In the genomic region with DNA sequence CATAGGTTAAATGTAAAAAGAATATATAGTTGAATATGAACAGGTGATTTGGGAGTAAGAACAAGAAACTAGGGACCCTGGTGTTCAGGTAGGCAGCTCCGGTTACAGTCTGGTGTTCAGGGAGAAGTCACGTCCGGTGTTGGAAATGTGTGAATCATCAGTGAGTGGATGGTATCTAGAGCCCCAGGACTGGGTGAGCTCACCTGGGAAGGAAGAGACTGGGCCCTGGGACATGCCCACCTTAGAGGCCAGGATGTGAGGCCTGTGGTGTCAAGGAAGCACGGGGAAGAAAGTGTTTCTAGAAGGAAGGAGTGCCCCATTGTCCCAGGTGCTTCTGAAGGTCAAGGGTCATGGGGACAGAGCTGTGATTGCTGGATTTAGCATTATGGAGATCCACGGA, we compare ENCODE assay signal across 29 cellular contexts. TPM values are rescaled to one million over a fixed set of nuclear protein-coding genes. Genes with fewer than 3 reads are reported as not detected.
A peak's percentile ranks its signal among the peaks of the same experiment; 100 is the strongest.
DNase-seq lines count a peak whose midpoint lies in the region; ATAC-seq and TF ChIP-seq lines count a peak whose summit lies in the region.
"Had no signal": no experiment of that assay in that cellular context is flagged by ENCODE, and none has a peak within 500 bp of the region (broad histone marks: within the 10 kb centered on the region; RNA-seq: fewer than 3 reads in every experiment).

No MANE protein-coding gene starts in this region.

- TF ChIP-seq CTCF in PC-3 (conservative IDR thresholded peaks at IDR 0.05; ENCODE audit: low read depth, low read length) (no peak), suprapubic skin (IDR thresholded peaks at IDR 0.05) (no peak), gastroesophageal sphincter (IDR thresholded peaks at IDR 0.05) (no peak)

- CTCF ChIA-PET in PC-3 (lab: Charles Lee) = interaction anchor here (1.2 kb wide), 1 partner anchor 26 kb away, joined by 4 read pairs; no protein-coding TSS in a partner anchor

- peak overlapping the region; percentile 98 for H3K4me2 ChIP-seq in PC-3 (ENCODE audit: low read length)
- H3K4me2 ChIP-seq: BLaER1 treated with 17β-estradiol and CSF1 and Interleukin-3, amounts not matched to agents 10 nM and 100 nM had no signal

- peak; percentile 85 for DNase-seq in HPDE6-E6E7 (ENCODE audit: extremely low spot score)
- peak; percentile 88 for DNase-seq in PC-3
- peak; percentile 24 to 32 for DNase-seq in suprapubic skin (ENCODE audit: low spot score in 2 of 2)
- DNase-seq in substantia nigra (lab: John Stamatoyannopoulos, UW) = no peak
- DNase-seq: activated CD4-positive, alpha-beta memory T cell treated with anti-CD3 and anti-CD28 coated beads for 36 hours; activated CD4-positive, alpha-beta T cell treated with anti-CD3 and anti-CD28 coated beads for 1 hour; activated naive CD4-positive, alpha-beta T cell treated with anti-CD3 and anti-CD28 coated beads, Interleukin-2, amount 10 ng/mL, durations not matched to agents 7 days and 5 days; adrenal gland; cerebellar nuclear complex; DMS79; H7; MG63; NCI-H1105; NCI-H187; NCI-H526; pancreas; SIG-M5; small intestine; stimulated activated naive CD4-positive, alpha-beta T cell treated with Interleukin-2 at 50 U/mL for 16 hours had no signal

- H3K4me1 ChIP-seq in PC-3 (ENCODE audit: insufficient read depth, low read length) = peaks cover 56% of the 10 kb centered on the region
- H3K4me1 ChIP-seq in esophagus (ENCODE audit: control insufficient read depth in 2 of 2, insufficient read depth in 2 of 2, low read length in 1 of 2) = peaks cover 6 to 13% of the 10 kb centered on the region in 2 donors
- peaks cover 51% of the 10 kb centered on the region for H3K4me1 ChIP-seq in suprapubic skin
- H3K4me1 ChIP-seq in gastroesophageal sphincter = peaks cover 0 to 16% (median 8%) of the 10 kb centered on the region in 3 donors

- intact Hi-C loops in PC-3 (cut with micrococcal nuclease) = loop anchor here (2.0 kb wide), 1 partner anchor 17 kb away; no protein-coding TSS in a partner anchor

- TF ChIP-seq POLR2A in suprapubic skin (IDR thresholded peaks at IDR 0.05) = no peak
- no peak for TF ChIP-seq POLR2A in gastroesophageal sphincter (IDR thresholded peaks at IDR 0.05)

- no peaks in the 10 kb centered on the region for H3F3A ChIP-seq in PC-3 (ENCODE audit: low read length, unreplicated experiment)

- no TSS peak for BruUV-seq in PC-3 (replicated peaks; lab: Mats Ljungman, UMichigan)

- peak overlapping the region; percentile 93 for H3K9ac ChIP-seq in PC-3 (ENCODE audit: low read length)
- H3K9ac ChIP-seq: BLaER1 treated with 17β-estradiol and CSF1 and Interleukin-3, amounts not matched to agents 10 nM and 100 nM had no signal

- peaks cover 46% of the 10 kb centered on the region for H3K79me2 ChIP-seq in PC-3 (ENCODE audit: low read length)

- H2AFZ ChIP-seq in PC-3 (ENCODE audit: low read length) = no peak overlapping the region

- H3K27ac ChIP-seq in PC-3 (ENCODE audit: low read length) (peak overlapping the region; percentile 94), esophagus (ENCODE audit: low read depth in 2 of 2, low read length in 1 of 2) (peak overlapping the region; percentile 13 to 20), suprapubic skin (peak overlapping the region; percentile 97), substantia nigra (ENCODE audit: low read depth, low read length, poor library complexity, severe bottlenecking) (no peak overlapping the region), gastroesophageal sphincter (no peak overlapping the region)
- H3K27ac ChIP-seq: adrenal gland; BLaER1 treated with 17β-estradiol and CSF1 and Interleukin-3, amounts not matched to agents 10 nM and 100 nM; pancreas; thoracic aorta; vagina had no signal

- 59 to 70% methylated on average over 5 of the region's 5 CpGs for WGBS in esophagus, 2 donors
- 55% methylated on average over 5 of the region's 5 CpGs for WGBS in suprapubic skin
- WGBS in gastroesophageal sphincter (ENCODE audit: low coverage in 1 of 2), 2 donors = 63 to 94% methylated on average over 3 to 5 of the region's 5 CpGs

- TF ChIP-seq EP300 in suprapubic skin (IDR thresholded peaks at IDR 0.05) = no peak
- no peak for TF ChIP-seq EP300 in gastroesophageal sphincter (IDR thresholded peaks at IDR 0.05)

- H3K27me3 ChIP-seq in PC-3 (ENCODE audit: low read length) (no peaks in the 10 kb centered on the region), esophagus (ENCODE audit: control insufficient read depth in 1 of 2, insufficient read depth in 2 of 2, low read length in 2 of 2) (no peaks in the 10 kb centered on the region), suprapubic skin (peaks cover 22% of the 10 kb centered on the region), gastroesophageal sphincter (peaks cover 89% of the 10 kb centered on the region)
- H3K27me3 ChIP-seq: pancreas, vagina had no signal

- POLR2A ChIA-PET in PC-3 (lab: Charles Lee; ENCODE audit: unreplicated experiment) = interaction anchor here (0.8 kb wide), 1 partner anchor 17 kb away, joined by 3 read pairs; no protein-coding TSS in a partner anchor

- peak overlapping the region; percentile 15; the same call in 1 of the 2 replicates for H3K4me3 ChIP-seq in PC-3 (ENCODE audit: low read length)
- H3K4me3 ChIP-seq in esophagus (ENCODE audit: low read depth in 1 of 2, low read length in 2 of 2) = no peak overlapping the region
- H3K4me3 ChIP-seq in suprapubic skin = no peak overlapping the region
- H3K4me3 ChIP-seq in gastroesophageal sphincter = no peak overlapping the region
- H3K4me3 ChIP-seq: adrenal gland; BLaER1 treated with 17β-estradiol and CSF1 and Interleukin-3, amounts not matched to agents 10 nM and 100 nM; MG63; pancreas; thoracic aorta; vagina had no signal

- H4K20me1 ChIP-seq in PC-3 (ENCODE audit: low read length) = no peaks in the 10 kb centered on the region
- H4K20me1 ChIP-seq: BLaER1 treated with 17β-estradiol and CSF1 and Interleukin-3, amounts not matched to agents 10 nM and 100 nM had no signal

- H3K36me3 ChIP-seq in PC-3 (ENCODE audit: low read depth, low read length) (peaks cover 7% of the 10 kb centered on the region; the same call in 1 of the 2 replicates), esophagus (ENCODE audit: control insufficient read depth in 2 of 2, insufficient read depth in 2 of 2, low read length in 1 of 2) (peaks cover 0 to 5% of the 10 kb centered on the region in 2 donors), suprapubic skin (no peaks in the 10 kb centered on the region), gastroesophageal sphincter (no peaks in the 10 kb centered on the region)
- H3K36me3 ChIP-seq: adrenal gland; BLaER1 treated with 17β-estradiol and CSF1 and Interleukin-3, amounts not matched to agents 10 nM and 100 nM; MG63; pancreas; thoracic aorta; vagina had no signal

- ATAC-seq in PC-3 = peak; percentile 44
- ATAC-seq in HG03139 (IDR thresholded peaks at IDR 0.05; ENCODE audit: unreplicated experiment) = no peak
- ATAC-seq in gastroesophageal sphincter = no peak
- ATAC-seq: left lobe of liver, pancreas had no signal

- H3K9me2 ChIP-seq in PC-3 (replicated peaks; ENCODE audit: low read length) = no peaks in the 10 kb centered on the region

- no peaks in the 10 kb centered on the region for H3K9me3 ChIP-seq in PC-3 (ENCODE audit: low read length)
- no peaks in the 10 kb centered on the region for H3K9me3 ChIP-seq in esophagus (ENCODE audit: control insufficient read depth in 2 of 2, insufficient read depth in 1 of 2, low read depth in 1 of 2, low read length in 1 of 2)
- no peaks in the 10 kb centered on the region for H3K9me3 ChIP-seq in suprapubic skin
- no peaks in the 10 kb centered on the region for H3K9me3 ChIP-seq in gastroesophageal sphincter
- H3K9me3 ChIP-seq: adrenal gland; BLaER1 treated with 17β-estradiol and CSF1 and Interleukin-3, amounts not matched to agents 10 nM and 100 nM; MG63; pancreas; thoracic aorta; vagina had no signal

RNA-seq across cellular contexts. Expression of gene GJB3, which starts 1.5 kb away (rescaled TPM):
- total RNA-seq in PC-3 (2014; rRNA removed) (89.9 and 97.9 TPM in 2 replicates), suprapubic skin (100 to 1,000 TPM in 3 of 4 donors, 10 to 100 TPM in 1; 76.0 to 268 (median 186) TPM), gastroesophageal sphincter (1 to 10 TPM in 2 of 4 donors, not detected in 2; 1.1 to 6.4 TPM)
- 10 to 100 TPM; 55.6 to 74.0 TPM for polyA plus RNA-seq in esophagus
- total RNA-seq: activated CD4-positive, alpha-beta memory T cell treated with anti-CD3 and anti-CD28 coated beads for 36 hours; activated T-helper 1 cell treated with anti-CD3 and anti-CD28 coated beads, Interleukin-12 subunit alpha, Interleukin-12 subunit beta, Interleukin-2, Interleukin-4 antibody, amounts not matched to agents 30 ng/mL and 10 ng/mL and 1 ng/mL, durations not matched to agents 14 hours and 24 hours and 36 hours had no signal
- polyA plus RNA-seq: neural cell had no signal

RNA-seq across cellular contexts. Expression of gene GJA4, which starts 13.3 kb away (rescaled TPM):
- not detected in 2 replicates for total RNA-seq in PC-3 (2014; rRNA removed)
- 1 to 10 TPM in 1 of 2 donors, under 1 TPM in 1; 0.77 to 2.6 TPM for polyA plus RNA-seq in esophagus
- total RNA-seq in suprapubic skin = 10 to 100 TPM in 3 of 4 donors, 1 to 10 TPM in 1; 5.3 to 15.2 (median 11.8) TPM
- total RNA-seq in gastroesophageal sphincter = 10 to 100 TPM in 3 of 4 donors, 1 to 10 TPM in 1; 8.6 to 27.0 (median 18.4) TPM
- total RNA-seq: activated CD4-positive, alpha-beta memory T cell treated with anti-CD3 and anti-CD28 coated beads for 36 hours; activated T-helper 1 cell treated with anti-CD3 and anti-CD28 coated beads, Interleukin-12 subunit alpha, Interleukin-12 subunit beta, Interleukin-2, Interleukin-4 antibody, amounts not matched to agents 30 ng/mL and 10 ng/mL and 1 ng/mL, durations not matched to agents 14 hours and 24 hours and 36 hours had no signal
- polyA plus RNA-seq: neural cell had no signal

RNA-seq across cellular contexts. Expression of gene GJB4, which starts 20.0 kb away (rescaled TPM):
- 0.12 TPM in 1 of 2 replicates, not detected in the other for total RNA-seq in PC-3 (2014; rRNA removed)
- polyA plus RNA-seq in esophagus = 1 to 10 TPM; 1.7 to 2.3 TPM
- 10 to 100 TPM; 13.7 to 41.4 (median 35.5) TPM for total RNA-seq in suprapubic skin
- total RNA-seq in gastroesophageal sphincter = under 1 TPM in 1 of 4 donors, not detected in 3; 0.27 TPM
- total RNA-seq: activated CD4-positive, alpha-beta memory T cell treated with anti-CD3 and anti-CD28 coated beads for 36 hours; activated T-helper 1 cell treated with anti-CD3 and anti-CD28 coated beads, Interleukin-12 subunit alpha, Interleukin-12 subunit beta, Interleukin-2, Interleukin-4 antibody, amounts not matched to agents 30 ng/mL and 10 ng/mL and 1 ng/mL, durations not matched to agents 14 hours and 24 hours and 36 hours; adrenal gland; dermis microvascular lymphatic vessel endothelial cell; H7; left lobe of liver; thoracic aorta had no signal
- polyA plus RNA-seq: adrenal gland, neural cell, pancreas had no signal

RNA-seq across cellular contexts. Expression of gene GJB5, which starts 24.7 kb away (rescaled TPM):
- total RNA-seq in PC-3 (2014; rRNA removed) (7.2 and 8.1 TPM in 2 replicates), suprapubic skin (100 to 1,000 TPM in 2 of 4 donors, 10 to 100 TPM in 2; 45.8 to 164 (median 123) TPM), gastroesophageal sphincter (1 to 10 TPM in 1 of 4 donors, not detected in 3; 1.9 TPM)
- polyA plus RNA-seq in esophagus = 10 to 100 TPM; 46.0 to 99.0 TPM
- total RNA-seq: activated CD4-positive, alpha-beta memory T cell treated with anti-CD3 and anti-CD28 coated beads for 36 hours; activated T-helper 1 cell treated with anti-CD3 and anti-CD28 coated beads, Interleukin-12 subunit alpha, Interleukin-12 subunit beta, Interleukin-2, Interleukin-4 antibody, amounts not matched to agents 30 ng/mL and 10 ng/mL and 1 ng/mL, durations not matched to agents 14 hours and 24 hours and 36 hours; adrenal gland; dermis microvascular lymphatic vessel endothelial cell; left lobe of liver; pancreas; thoracic aorta had no signal
- polyA plus RNA-seq: adrenal gland, neural cell, pancreas, small intestine had no signal

Comparison
In these comparisons a context has a peak if more than half of its experiments do, and no peak if none do; other contexts are left out.
1. DNase-seq: peak in HPDE6-E6E7 (single experiment), PC-3 (single experiment) and suprapubic skin (2 of 2); none in substantia nigra (0 of 49).
2. H3K27ac ChIP-seq: peak in PC-3 (single experiment), esophagus (2 of 2) and suprapubic skin (single experiment); none in substantia nigra (single experiment) and gastroesophageal sphincter (0 of 4).
3. RNA of gene GJB3, which starts 1.5 kb away (total RNA-seq): 76.0 to 268 TPM in suprapubic skin and 89.9 to 97.9 TPM in PC-3; 1.1 to 6.4 TPM in gastroesophageal sphincter; every median in the first group is over 10 times any median in the second.
4. RNA of gene GJB4, which starts 20.0 kb away (total RNA-seq): 13.7 to 41.4 TPM in suprapubic skin; 0.12 TPM in PC-3 and 0.27 TPM in gastroesophageal sphincter; every median in the first group is over 10 times any median in the second.